10 cellular contexts compared by ENCODE assay signal in genomic region chr2:97774425-97774824, GRCh38.
DNase-seq lines count a peak whose midpoint lies in the region; ATAC-seq, FAIRE-seq and TF ChIP-seq lines count a peak whose summit lies in the region.
"Had no signal": no experiment of that assay in that cellular context is flagged by ENCODE, and none has a peak within 500 bp of the region (broad histone marks: within the 10 kb centered on the region; RNA-seq: fewer than 3 reads in every experiment).

No MANE protein-coding gene starts in this region.

- H3K9me3 ChIP-seq in Loucy (ENCODE audit: insufficient read depth, low read depth, low read length) (no peaks in the 10 kb centered on the region), small intestine (ENCODE audit: control insufficient read depth, low read depth) (no peaks in the 10 kb centered on the region)
- H3K9me3 ChIP-seq: gastrocnemius medialis had no signal

- H3K4me1 ChIP-seq in Loucy (ENCODE audit: insufficient read depth, low read length, poor library complexity, severe bottlenecking) (no peaks in the 10 kb centered on the region), small intestine (ENCODE audit: control insufficient read depth in 2 of 2, insufficient read depth in 1 of 2, low read depth in 1 of 2, low read length in 1 of 2) (no peaks in the 10 kb centered on the region)

- no peaks in the 10 kb centered on the region for H3F3A ChIP-seq in Loucy (ENCODE audit: low read depth)

- no peaks in the 10 kb centered on the region for H4K20me1 ChIP-seq in Loucy (ENCODE audit: insufficient read depth, low read length, poor library complexity, severe bottlenecking)

- H3K36me3 Mint-ChIP-seq in chondrocyte (ENCODE audit: low read depth): peaks cover 29% of the 10 kb centered on the region
- H3K36me3 Mint-ChIP-seq in nephron progenitor cell (ENCODE audit: low read depth): peaks cover 69% of the 10 kb centered on the region

- no peak overlapping the region for H3K4me3 ChIP-seq in Loucy (ENCODE audit: low read length, poor library complexity, severe bottlenecking)
- no peak overlapping the region for H3K4me3 ChIP-seq in small intestine (ENCODE audit: low read depth in 1 of 2, low read length in 2 of 2)
- H3K4me3 ChIP-seq: gastrocnemius medialis had no signal

- no peak overlapping the region for H3K4me2 ChIP-seq in Loucy (ENCODE audit: low read depth, low read length, poor library complexity, severe bottlenecking)

- no peaks in the 10 kb centered on the region for H3K9me2 ChIP-seq in Loucy (replicated peaks; ENCODE audit: low read depth, low read length)

- no peak for FAIRE-seq in small intestine (lab: Jason Lieb, UNC)

- H3K4me3 Mint-ChIP-seq in chondrocyte (ENCODE audit: unreplicated experiment) (no peak overlapping the region), nephron progenitor cell (peak overlapping the region; percentile 29)

- TF ChIP-seq CTCF in Loucy (conservative IDR thresholded peaks at IDR 0.05; ENCODE audit: low read length): peak; percentile 60
- TF ChIP-seq CTCF in chondrocyte (IDR thresholded peaks at IDR 0.05): peak; percentile 62
- TF ChIP-seq CTCF in nephron progenitor cell (IDR thresholded peaks at IDR 0.05): peak; percentile 41

- DNase-seq in DMS 273 (lab: John Stamatoyannopoulos, UW; ENCODE audit: unreplicated experiment) (peak; percentile 37), DMS 273 treated with DMSO at 0.1 percent for 48 hours (lab: John Stamatoyannopoulos, UW) (no peak), chondrocyte (ENCODE audit: low spot score) (no peak), nephron progenitor cell (peak; percentile 49), small intestine (no peak), GM03348 (ENCODE audit: low spot score) (no peak)
- DNase-seq: 8988T, gastrocnemius medialis had no signal

- H3K27me3 ChIP-seq in Loucy (ENCODE audit: insufficient read depth, low read length, poor library complexity, severe bottlenecking) (no peaks in the 10 kb centered on the region), small intestine (ENCODE audit: control insufficient read depth in 2 of 2, insufficient read depth in 2 of 2, low read length in 2 of 2) (no peaks in the 10 kb centered on the region)
- H3K27me3 ChIP-seq: gastrocnemius medialis had no signal

- H3K36me3 ChIP-seq in Loucy (ENCODE audit: insufficient read depth, low read length) (peaks cover 15% of the 10 kb centered on the region; the same call in 1 of the 2 replicates), small intestine (ENCODE audit: control insufficient read depth in 2 of 2, insufficient read depth in 2 of 2, low read length in 2 of 2) (peaks cover 5 to 9% of the 10 kb centered on the region in 2 donors)

- H3K9me3 Mint-ChIP-seq in chondrocyte (ENCODE audit: low read depth) (no peaks in the 10 kb centered on the region), nephron progenitor cell (peaks cover 5% of the 10 kb centered on the region)

- 58 to 82% (median 71%) methylated on average over 7 of the region's 7 CpGs for WGBS in small intestine, 3 donors

- no peak overlapping the region for H2AFZ ChIP-seq in Loucy (ENCODE audit: low read length)

- H3K27ac ChIP-seq in small intestine (ENCODE audit: low read depth in 1 of 2, low read length in 1 of 2): no peak overlapping the region
- H3K27ac ChIP-seq: gastrocnemius medialis had no signal

- no peak overlapping the region for H3K9ac ChIP-seq in Loucy (ENCODE audit: low read depth, low read length, poor library complexity, severe bottlenecking)

- no peaks in the 10 kb centered on the region for H3K79me2 ChIP-seq in Loucy (ENCODE audit: insufficient read depth, low read length)

- H3K27ac Mint-ChIP-seq in chondrocyte (ENCODE audit: unreplicated experiment): no peak overlapping the region
- H3K27ac Mint-ChIP-seq in nephron progenitor cell: peak overlapping the region; percentile 20

- no peak for ATAC-seq in GM19023 (IDR thresholded peaks at IDR 0.05; ENCODE audit: unreplicated experiment)
- ATAC-seq: gastrocnemius medialis had no signal

- no peaks in the 10 kb centered on the region for H3K27me3 Mint-ChIP-seq in chondrocyte (ENCODE audit: low read depth)
- H3K27me3 Mint-ChIP-seq in nephron progenitor cell (ENCODE audit: low read depth, poor library complexity): no peaks in the 10 kb centered on the region

- H3K4me1 Mint-ChIP-seq in chondrocyte (ENCODE audit: low read depth) (no peaks in the 10 kb centered on the region), nephron progenitor cell (peaks cover 24% of the 10 kb centered on the region)

Comparison
In these comparisons a context has a peak if more than half of its experiments do, and no peak if none do; other contexts are left out.
1. DNase-seq: peak in DMS 273 (single experiment) and nephron progenitor cell (single experiment); none in DMS 273 treated with DMSO at 0.1 percent for 48 hours (single experiment), chondrocyte (single experiment), small intestine (single experiment) and GM03348 (single experiment).
2. Peak in every context shown above with its lines, with median percentiles within 50 percentile points of each other: CTCF ChIP-seq.